ENCODE assay signal across 31 cellular contexts in the genomic region with DNA sequence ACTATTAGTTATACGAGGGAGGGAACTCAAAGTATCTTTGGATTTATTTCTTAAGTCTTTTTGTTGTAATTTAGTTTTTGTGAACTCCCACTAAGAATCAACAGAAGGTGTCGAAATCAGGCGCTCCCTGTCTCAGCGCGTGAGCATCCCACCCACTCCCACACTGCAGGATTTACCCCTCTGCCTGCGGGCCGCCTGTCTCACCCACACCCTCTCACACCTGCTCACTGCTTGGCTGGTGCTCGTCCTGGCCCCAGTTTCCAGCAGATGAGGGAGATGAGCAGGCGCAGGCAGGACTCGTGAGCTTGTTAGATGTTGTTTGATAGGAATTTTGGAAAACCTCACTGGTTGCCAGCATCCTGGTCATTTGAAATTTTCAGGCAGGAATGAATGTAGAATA. TPM values are rescaled to one million over a fixed set of nuclear protein-coding genes. Genes with fewer than 3 reads are reported as not detected.
"Had no signal": no experiment of that assay in that cellular context is flagged by ENCODE, and none has a peak within 500 bp of the region (broad histone marks: within the 10 kb centered on the region; RNA-seq: fewer than 3 reads in every experiment).

No MANE protein-coding gene starts in this region.

- ATAC-seq: activated T-cell treated with anti-CD3 and anti-CD28 coated beads, Interleukin-2, amount 50 U/mL, for 4 hours; body of pancreas; effector memory CD8-positive, alpha-beta T cell; gastrocnemius medialis; left lobe of liver; right lobe of liver; T-cell had no signal

- H3K4me3 Mint-ChIP-seq: activated B cell treated with CpG ODN at 0.5 μM for 24 hours; activated CD8-positive, alpha-beta T cell treated with anti-CD3 and anti-CD28 coated beads for 36 hours; activated naive CD4-positive, alpha-beta T cell treated with anti-CD3 and anti-CD28 coated beads, Interleukin-2, amount 50 U/mL, for 24 hours; activated naive CD8-positive, alpha-beta T cell treated with anti-CD3 and anti-CD28 coated beads, Interleukin-2, amount 50 U/mL, for 24 hours; activated T-cell treated with anti-CD3 and anti-CD28 coated beads, Interleukin-2, amount 50 U/mL, for 4 hours; effector memory CD8-positive, alpha-beta T cell; immature natural killer cell; naive B cell; neural crest cell; T-cell; T-helper 2 cell treated with Interferon-gamma antibody and Interleukin-4, amounts not matched to agents 5 μg/mL and 100 μg/mL, for 36 hours had no signal

- H3K9me3 Mint-ChIP-seq: activated B cell treated with CpG ODN at 0.5 μM for 24 hours; activated CD8-positive, alpha-beta T cell treated with anti-CD3 and anti-CD28 coated beads for 36 hours; activated naive CD4-positive, alpha-beta T cell treated with anti-CD3 and anti-CD28 coated beads, Interleukin-2, amount 50 U/mL, for 24 hours; activated naive CD8-positive, alpha-beta T cell treated with anti-CD3 and anti-CD28 coated beads, Interleukin-2, amount 50 U/mL, for 24 hours; activated T-cell treated with anti-CD3 and anti-CD28 coated beads, Interleukin-2, amount 50 U/mL, for 4 hours; activated T-helper 2 cell treated with anti-CD3 and anti-CD28 coated beads, Interferon-gamma antibody, Interleukin-2, Interleukin-4, amounts not matched to agents 10 μg/mL and 5 μg/mL and 100 μg/mL, durations not matched to agents 14 hours and 24 hours and 36 hours; effector memory CD8-positive, alpha-beta T cell; immature natural killer cell; naive B cell; neural crest cell; T-cell; T-helper 2 cell treated with Interferon-gamma antibody and Interleukin-4, amounts not matched to agents 5 μg/mL and 100 μg/mL, for 36 hours had no signal

- H3K27me3 ChIP-seq: body of pancreas, dorsolateral prefrontal cortex, gastrocnemius medialis, hepatocyte, right lobe of liver, stomach, thyroid gland, upper lobe of left lung had no signal

- H3K36me3 Mint-ChIP-seq: naive B cell had no signal

- H3K4me3 ChIP-seq: body of pancreas, coronary artery, dorsolateral prefrontal cortex, gastrocnemius medialis, hepatocyte, right lobe of liver, stomach, thyroid gland, upper lobe of left lung had no signal

- H3K4me1 ChIP-seq: body of pancreas, gastrocnemius medialis, stomach, thyroid gland, upper lobe of left lung had no signal

- H3K27ac Mint-ChIP-seq: activated B cell treated with CpG ODN at 0.5 μM for 24 hours; activated CD8-positive, alpha-beta T cell treated with anti-CD3 and anti-CD28 coated beads for 36 hours; activated naive CD4-positive, alpha-beta T cell treated with anti-CD3 and anti-CD28 coated beads, Interleukin-2, amount 50 U/mL, for 24 hours; activated naive CD8-positive, alpha-beta T cell treated with anti-CD3 and anti-CD28 coated beads, Interleukin-2, amount 50 U/mL, for 24 hours; activated T-helper 2 cell treated with anti-CD3 and anti-CD28 coated beads, Interferon-gamma antibody, Interleukin-2, Interleukin-4, amounts not matched to agents 10 μg/mL and 5 μg/mL and 100 μg/mL, durations not matched to agents 14 hours and 24 hours and 36 hours; effector memory CD8-positive, alpha-beta T cell; immature natural killer cell; T-cell; T-helper 2 cell treated with Interferon-gamma antibody and Interleukin-4, amounts not matched to agents 5 μg/mL and 100 μg/mL, for 36 hours had no signal

- H3K4me2 ChIP-seq: hepatocyte had no signal

- DNase-seq: activated B cell treated with CpG ODN at 0.5 μM for 24 hours; activated CD4-positive, alpha-beta T cell treated with anti-CD3 and anti-CD28 coated beads, Interleukin-2, amount 50 U/mL, for 1 hour; activated CD8-positive, alpha-beta T cell treated with anti-CD3 and anti-CD28 coated beads for 36 hours; activated naive CD8-positive, alpha-beta T cell treated with anti-CD3 and anti-CD28 coated beads, Interleukin-2, amount 50 U/mL, for 24 hours; activated T-cell treated with anti-CD3 and anti-CD28 coated beads, Interleukin-2, amount 50 U/mL, for 4 hours; body of pancreas; cerebellar nuclear complex; effector memory CD8-positive, alpha-beta T cell; erythroblast; gastrocnemius medialis; immature natural killer cell; naive B cell; stimulated activated CD4-positive, alpha-beta T cell treated with anti-CD3 and anti-CD28 coated beads, Interleukin-12 subunit alpha, Interleukin-12 subunit beta, amount 100 ng/mL, for 4 hours; stimulated activated CD4-positive, alpha-beta T cell treated with anti-CD3 and anti-CD28 coated beads, Interleukin-4, amount 100 ng/mL, for 1 hour; stomach; T-cell; thyroid gland had no signal

- H3K4me1 Mint-ChIP-seq: activated B cell treated with CpG ODN at 0.5 μM for 24 hours; activated naive CD4-positive, alpha-beta T cell treated with anti-CD3 and anti-CD28 coated beads, Interleukin-2, amount 50 U/mL, for 24 hours; activated naive CD8-positive, alpha-beta T cell treated with anti-CD3 and anti-CD28 coated beads, Interleukin-2, amount 50 U/mL, for 24 hours; T-cell had no signal

- H3K27me3 Mint-ChIP-seq: activated B cell treated with CpG ODN at 0.5 μM for 24 hours; activated CD8-positive, alpha-beta T cell treated with anti-CD3 and anti-CD28 coated beads for 36 hours; activated naive CD4-positive, alpha-beta T cell treated with anti-CD3 and anti-CD28 coated beads, Interleukin-2, amount 50 U/mL, for 24 hours; activated naive CD8-positive, alpha-beta T cell treated with anti-CD3 and anti-CD28 coated beads, Interleukin-2, amount 50 U/mL, for 24 hours; effector memory CD8-positive, alpha-beta T cell; naive B cell; T-cell had no signal

- H2AFZ ChIP-seq: hepatocyte had no signal

- H3K9me3 ChIP-seq: body of pancreas, gastrocnemius medialis, right lobe of liver, stomach, thyroid gland, upper lobe of left lung had no signal

- H3K27ac ChIP-seq: body of pancreas, coronary artery, gastrocnemius medialis, hepatocyte, right lobe of liver, stomach, thyroid gland, upper lobe of left lung had no signal

RNA-seq across cellular contexts. Expression of a gene that starts 20.8 kb away (rescaled TPM):
- total RNA-seq: activated B cell treated with CpG ODN at 0.5 μM for 24 hours; activated CD8-positive, alpha-beta T cell treated with anti-CD3 and anti-CD28 coated beads for 36 hours; activated T-helper 2 cell treated with anti-CD3 and anti-CD28 coated beads, Interferon-gamma antibody, Interleukin-2, Interleukin-4, amounts not matched to agents 10 μg/mL and 5 μg/mL and 100 μg/mL, durations not matched to agents 14 hours and 24 hours and 36 hours; kidney epithelial cell; mesenteric fat pad; omental fat pad; stomach had no signal
- polyA plus RNA-seq: immature natural killer cell had no signal

RNA-seq across cellular contexts. Expression of a gene that starts 42.1 kb away (rescaled TPM):
- total RNA-seq: activated CD8-positive, alpha-beta T cell treated with anti-CD3 and anti-CD28 coated beads for 36 hours; activated T-cell treated with anti-CD3 and anti-CD28 coated beads, Interleukin-2, amount 50 U/mL, for 4 hours; activated T-helper 2 cell treated with anti-CD3 and anti-CD28 coated beads, Interferon-gamma antibody, Interleukin-2, Interleukin-4, amounts not matched to agents 10 μg/mL and 5 μg/mL and 100 μg/mL, durations not matched to agents 14 hours and 24 hours and 36 hours; lung microvascular endothelial cell; mesenteric fat pad; neural crest cell; omental fat pad had no signal
